In the genomic region with DNA sequence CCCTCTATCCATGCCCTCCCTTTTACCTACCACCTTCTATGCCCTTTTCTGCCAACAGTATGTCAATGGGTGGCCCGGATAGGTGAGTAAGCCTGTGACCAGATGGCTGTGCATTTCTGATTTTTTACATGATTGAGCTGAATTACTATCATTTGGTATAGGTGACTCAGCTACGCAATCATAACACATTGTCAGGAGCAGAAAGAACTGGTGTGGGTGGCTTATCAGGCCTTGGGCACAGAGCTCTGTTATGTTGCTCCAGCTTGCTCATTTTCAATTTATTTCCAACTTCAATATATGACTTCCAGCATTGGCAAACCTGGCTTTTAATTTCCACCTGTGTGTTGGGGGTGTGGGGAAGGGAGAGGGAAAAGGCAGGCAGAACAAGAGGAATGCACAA, we compare ENCODE assay signal across 21 cellular contexts.
DNase-seq lines count a peak whose midpoint lies in the region; ATAC-seq, FAIRE-seq and TF ChIP-seq lines count a peak whose summit lies in the region.
"Had no signal": no experiment of that assay in that cellular context is flagged by ENCODE, and none has a peak within 500 bp of the region (broad histone marks: within the 10 kb centered on the region; RNA-seq: fewer than 3 reads in every experiment).

No MANE protein-coding gene starts in this region.

- no peaks in the 10 kb centered on the region for H3K4me1 ChIP-seq in astrocyte (ENCODE audit: insufficient read depth, low read length)
- no peaks in the 10 kb centered on the region for H3K4me1 ChIP-seq in foreskin keratinocyte

- H3K9me3 Mint-ChIP-seq in astrocyte (ENCODE audit: unreplicated experiment) = no peaks in the 10 kb centered on the region
- H3K9me3 Mint-ChIP-seq in activated T-helper 1 cell treated with anti-CD3 and anti-CD28 coated beads, Interleukin-12 subunit alpha, Interleukin-12 subunit beta, Interleukin-2, Interleukin-4 antibody, amounts not matched to agents 30 ng/mL and 10 ng/mL and 1 ng/mL, durations not matched to agents 14 hours and 24 hours and 36 hours = no peaks in the 10 kb centered on the region

- no peaks in the 10 kb centered on the region for H3K9me3 ChIP-seq in astrocyte (ENCODE audit: insufficient read depth, low read depth, low read length)

- no peak for FAIRE-seq in astrocyte (lab: Jason Lieb, UNC)
- FAIRE-seq: G401.6, HepG2 had no signal

- H3K36me3 Mint-ChIP-seq in astrocyte (ENCODE audit: low read depth, unreplicated experiment) = no peaks in the 10 kb centered on the region
- no peaks in the 10 kb centered on the region for H3K36me3 Mint-ChIP-seq in activated T-helper 1 cell treated with anti-CD3 and anti-CD28 coated beads, Interleukin-12 subunit alpha, Interleukin-12 subunit beta, Interleukin-2, Interleukin-4 antibody, amounts not matched to agents 30 ng/mL and 10 ng/mL and 1 ng/mL, durations not matched to agents 14 hours and 24 hours and 36 hours (ENCODE audit: low read depth)

- ATAC-seq in foreskin keratinocyte (peak; percentile 19), GM18511 (IDR thresholded peaks at IDR 0.05; ENCODE audit: unreplicated experiment) (no peak), HG02870 (IDR thresholded peaks at IDR 0.05; ENCODE audit: unreplicated experiment) (no peak)
- ATAC-seq: HCT116, HepG2 had no signal

- no peak overlapping the region for H3K4me3 Mint-ChIP-seq in astrocyte (ENCODE audit: unreplicated experiment)
- no peak overlapping the region for H3K4me3 Mint-ChIP-seq in activated T-helper 1 cell treated with anti-CD3 and anti-CD28 coated beads, Interleukin-12 subunit alpha, Interleukin-12 subunit beta, Interleukin-2, Interleukin-4 antibody, amounts not matched to agents 30 ng/mL and 10 ng/mL and 1 ng/mL, durations not matched to agents 14 hours and 24 hours and 36 hours

- no peaks in the 10 kb centered on the region for H4K20me1 ChIP-seq in astrocyte (ENCODE audit: insufficient read depth, low read length)

- DNase-seq in NCI-H1694 treated with DMSO at 0.1 percent for 48 hours (lab: John Stamatoyannopoulos, UW) = peak; percentile 14
- no peak for DNase-seq in NCI-H1694 (lab: John Stamatoyannopoulos, UW)
- DNase-seq in astrocyte (ENCODE audit: low read depth) = peak; percentile 54
- DNase-seq in foreskin keratinocyte = peak in 1 of 2 donors; percentile 11
- no peak for DNase-seq in activated T-helper 1 cell treated with anti-CD3 and anti-CD28 coated beads, Interleukin-12 subunit alpha, Interleukin-12 subunit beta, Interleukin-2, Interleukin-4 antibody, amounts not matched to agents 30 ng/mL and 10 ng/mL and 1 ng/mL, durations not matched to agents 14 hours and 24 hours and 36 hours (ENCODE audit: low spot score)
- DNase-seq: 8988T, ACHN, Calu3, Karpas-422, NCI-H1092 treated with DMSO at 0.1 percent for 48 hours, NCI-H1436, NCI-H2029, NCI-H2227 treated with DMSO at 0.1 percent for 48 hours, NCI-H526 treated with DMSO at 0.1 percent for 48 hours, SHP77 had no signal

- H3K4me1 Mint-ChIP-seq in astrocyte (ENCODE audit: low read depth, unreplicated experiment) = no peaks in the 10 kb centered on the region
- no peaks in the 10 kb centered on the region for H3K4me1 Mint-ChIP-seq in activated T-helper 1 cell treated with anti-CD3 and anti-CD28 coated beads, Interleukin-12 subunit alpha, Interleukin-12 subunit beta, Interleukin-2, Interleukin-4 antibody, amounts not matched to agents 30 ng/mL and 10 ng/mL and 1 ng/mL, durations not matched to agents 14 hours and 24 hours and 36 hours (ENCODE audit: low read depth)

- H3K9ac ChIP-seq in astrocyte (ENCODE audit: low read length) = no peak overlapping the region

- H3K27ac Mint-ChIP-seq in astrocyte (ENCODE audit: unreplicated experiment) = no peak overlapping the region
- H3K27ac Mint-ChIP-seq in activated T-helper 1 cell treated with anti-CD3 and anti-CD28 coated beads, Interleukin-12 subunit alpha, Interleukin-12 subunit beta, Interleukin-2, Interleukin-4 antibody, amounts not matched to agents 30 ng/mL and 10 ng/mL and 1 ng/mL, durations not matched to agents 14 hours and 24 hours and 36 hours = no peak overlapping the region

- no peaks in the 10 kb centered on the region for H3K27me3 Mint-ChIP-seq in astrocyte (ENCODE audit: low read depth, unreplicated experiment)
- peaks cover 3% of the 10 kb centered on the region for H3K27me3 Mint-ChIP-seq in activated T-helper 1 cell treated with anti-CD3 and anti-CD28 coated beads, Interleukin-12 subunit alpha, Interleukin-12 subunit beta, Interleukin-2, Interleukin-4 antibody, amounts not matched to agents 30 ng/mL and 10 ng/mL and 1 ng/mL, durations not matched to agents 14 hours and 24 hours and 36 hours (ENCODE audit: insufficient read depth)

- no peaks in the 10 kb centered on the region for H3K79me2 ChIP-seq in astrocyte (ENCODE audit: insufficient read depth, low read length)

- no peaks in the 10 kb centered on the region for H3K36me3 ChIP-seq in astrocyte (ENCODE audit: insufficient read depth, low read length)

- TF ChIP-seq CTCF in astrocyte (IDR thresholded peaks at IDR 0.05; ENCODE audit: insufficient read depth, low read depth, low read length) (no peak), foreskin keratinocyte (conservative IDR thresholded peaks at IDR 0.05) (no peak)

- no peak overlapping the region for H2AFZ ChIP-seq in astrocyte (ENCODE audit: low read depth, low read length)

- no peak overlapping the region for H3K4me2 ChIP-seq in astrocyte (ENCODE audit: low read length)

- H3K27ac ChIP-seq in astrocyte (ENCODE audit: low read depth, low read length) (no peak overlapping the region), foreskin keratinocyte (no peak overlapping the region)
- H3K27ac ChIP-seq: RWPE1 had no signal

- no peak overlapping the region for H3K4me3 ChIP-seq in astrocyte (ENCODE audit: insufficient read depth, low read depth, low read length)

- intact Hi-C loops in activated T-helper 1 cell treated with anti-CD3 and anti-CD28 coated beads, Interleukin-12 subunit alpha, Interleukin-12 subunit beta, Interleukin-2, Interleukin-4 antibody, amounts not matched to agents 30 ng/mL and 10 ng/mL and 1 ng/mL, durations not matched to agents 14 hours and 24 hours and 36 hours (cut with micrococcal nuclease) = no loop called here

- no peaks in the 10 kb centered on the region for H3K27me3 ChIP-seq in astrocyte (ENCODE audit: insufficient read depth, low read length)
- no peaks in the 10 kb centered on the region for H3K27me3 ChIP-seq in foreskin keratinocyte

Comparison
In these comparisons a context has a peak if more than half of its experiments do, and no peak if none do; other contexts are left out.
1. DNase-seq: peak in NCI-H1694 treated with DMSO at 0.1 percent for 48 hours (single experiment) and astrocyte (single experiment); none in NCI-H1694 (single experiment) and activated T-helper 1 cell treated with anti-CD3 and anti-CD28 coated beads, Interleukin-12 subunit alpha, Interleukin-12 subunit beta, Interleukin-2, Interleukin-4 antibody, amounts not matched to agents 30 ng/mL and 10 ng/mL and 1 ng/mL, durations not matched to agents 14 hours and 24 hours and 36 hours (single experiment).